ENCODE assay signal across 8 cellular contexts in genomic region chr10:68560201-68560915, GRCh38. TPM values are rescaled to one million over a fixed set of nuclear protein-coding genes. Genes with fewer than 3 reads are reported as not detected.
DNase-seq lines count a peak whose midpoint lies in the region; ATAC-seq and TF ChIP-seq lines count a peak whose summit lies in the region.

Gene TET1 (plus strand): TSS chr10:68560337. CDS start chr10:68572339, 12,002 bp downstream.

- intact Hi-C loops in CD8-positive, alpha-beta T cell (cut with DNase I, micrococcal nuclease): loop anchor here in 1 of 2 experiments (5.0 kb wide), 1 partner anchor 42 kb away; no protein-coding TSS in a partner anchor
- intact Hi-C loops in PC-9 (cut with micrococcal nuclease; ENCODE audit: unreplicated experiment) (loop anchor here (1.0 to 5.0 kb wide), 2 partner anchors 33 to 40 kb away; partner anchors contain the start of gene SLC25A16), mammary epithelial cell (cut with micrococcal nuclease) (loop anchor here (1.0 kb wide), 1 partner anchor 40 kb away; no protein-coding TSS in a partner anchor), spleen (cut with DNase I; ENCODE audit: low total_unique reads) (no loop called here)

- H3K9me3 ChIP-seq in CD8-positive, alpha-beta T cell (ENCODE audit: low read length): no peaks in the 10 kb centered on the region
- H3K9me3 ChIP-seq in PC-9 (ENCODE audit: insufficient read depth, low read depth): no peaks in the 10 kb centered on the region
- no peaks in the 10 kb centered on the region for H3K9me3 ChIP-seq in mammary epithelial cell (replicated peaks; ENCODE audit: insufficient read depth, low read length)
- no peaks in the 10 kb centered on the region for H3K9me3 ChIP-seq in spleen

- H3K27me3 ChIP-seq in CD8-positive, alpha-beta T cell (ENCODE audit: insufficient read depth, low read length): peaks cover 21% of the 10 kb centered on the region
- H3K27me3 ChIP-seq in PC-9 (ENCODE audit: insufficient read depth, low read depth) (peaks cover 15% of the 10 kb centered on the region; the same call in 1 of the 2 replicates), mammary epithelial cell (ENCODE audit: insufficient read depth, low read length) (no peaks in the 10 kb centered on the region), spleen (replicated peaks in 1 of 7) (peaks cover 4 to 79% (median 26%) of the 10 kb centered on the region in 7 donors)

- no peak within 1 kb of the TSS for H3K9ac ChIP-seq in mammary epithelial cell (ENCODE audit: insufficient read depth, low read length)

- peak within 1 kb of the TSS; percentile 45 for H3K4me3 ChIP-seq in CD8-positive, alpha-beta T cell (ENCODE audit: low read depth, low read length)
- H3K4me3 ChIP-seq in PC-9 (peak within 1 kb of the TSS; percentile 68), mammary epithelial cell (replicated peaks in 1 of 3; ENCODE audit: insufficient read depth in 1 of 3, low read depth in 2 of 3, low read length in 3 of 3) (peak within 1 kb of the TSS; percentile 50 to 59 (median 59)), spleen (peak within 1 kb of the TSS; percentile 40 to 76 (median 55))

- DNase-seq in CD8-positive, alpha-beta T cell: peak in 3 of 7 experiments; percentile 5 to 48 (median 11)
- DNase-seq in HEK293T (ENCODE audit: extremely low spot score): peak; percentile 74
- peak in 1 of 2 experiments; percentile 41 for DNase-seq in PC-9
- DNase-seq in mammary epithelial cell: peak; percentile 35
- peak; percentile 27 for DNase-seq in inferior parietal cortex (ENCODE audit: extremely low spot score)
- no peak for DNase-seq in spleen

- no peaks in the 10 kb centered on the region for H4K20me1 ChIP-seq in PC-9 (ENCODE audit: insufficient read depth)
- H4K20me1 ChIP-seq in mammary epithelial cell (ENCODE audit: insufficient read depth, low read length): no peaks in the 10 kb centered on the region

- H3K79me2 ChIP-seq in PC-9 (ENCODE audit: low read depth) (no peaks in the 10 kb centered on the region), mammary epithelial cell (ENCODE audit: insufficient read depth, low read length) (no peaks in the 10 kb centered on the region)

- H3K36me3 Mint-ChIP-seq in CD8-positive, alpha-beta T cell: no peaks in the 10 kb centered on the region

- no peak for TF ChIP-seq CTCF in CD8-positive, alpha-beta T cell (IDR thresholded peaks at IDR 0.05)
- no peak for TF ChIP-seq CTCF in PC-9 (conservative IDR thresholded peaks at IDR 0.05)
- no peak for TF ChIP-seq CTCF in mammary epithelial cell (conservative IDR thresholded peaks at IDR 0.05 in 1 of 2, IDR thresholded peaks at IDR 0.05 in 1 of 2; ENCODE audit: extremely low read depth in 1 of 2, insufficient read depth in 1 of 2, low read depth in 1 of 2, low read length in 2 of 2)
- TF ChIP-seq CTCF in spleen (IDR thresholded peaks at IDR 0.05 in 8 of 11, conservative IDR thresholded peaks at IDR 0.05 in 3 of 11): no peak

- H3K36me3 ChIP-seq in CD8-positive, alpha-beta T cell (ENCODE audit: insufficient read depth, low read length): no peaks in the 10 kb centered on the region
- H3K36me3 ChIP-seq in PC-9 (ENCODE audit: low read depth) (no peaks in the 10 kb centered on the region), mammary epithelial cell (ENCODE audit: insufficient read depth, low read length) (no peaks in the 10 kb centered on the region), spleen (no peaks in the 10 kb centered on the region)

- 13% methylated on average over 3 of the region's 62 CpGs for WGBS in mammary epithelial cell (ENCODE audit: low coverage, missing lambda C conversion rate)
- 0 to 3% (median 1%) methylated on average over 7 to 62 of the region's 62 CpGs for WGBS in spleen, 5 donors

- POLR2A ChIA-PET in CD8-positive, alpha-beta T cell (lab: Charles Lee): no interaction called here
- POLR2A ChIA-PET in HEK293T (lab: Yijun Ruan, JAX): interaction anchor here (0.6 to 1.9 kb wide), 12 partner anchors 8 to 267 kb away, joined by 3 to 26 read pairs (median 5); partner anchors contain the start of genes CCAR1, DNA2 and STOX1
- POLR2A ChIA-PET in PC-9 (lab: Charles Lee; ENCODE audit: unreplicated experiment): interaction anchor here (0.6 kb wide), 1 partner anchor 40 kb away, joined by 5 read pairs; no protein-coding TSS in a partner anchor

- no peak for TF ChIP-seq POLR2A in spleen (IDR thresholded peaks at IDR 0.05)

- H3K27me3 Mint-ChIP-seq in CD8-positive, alpha-beta T cell (ENCODE audit: low read depth): peaks cover 55% of the 10 kb centered on the region

- H3K9me2 ChIP-seq in PC-9 (ENCODE audit: insufficient read depth): no peaks in the 10 kb centered on the region

- CTCF ChIA-PET in CD8-positive, alpha-beta T cell (lab: Charles Lee): interaction anchor here (2.3 kb wide), 1 partner anchor 9 kb away, joined by 9 read pairs; no protein-coding TSS in a partner anchor
- CTCF ChIA-PET in HEK293T (lab: Yijun Ruan, JAX): interaction anchor here (0.5 to 2.7 kb wide), 4 partner anchors 9 to 315 kb away, joined by 3 to 7 read pairs (median 4); no protein-coding TSS in a partner anchor
- CTCF ChIA-PET in PC-9 (lab: Charles Lee): interaction anchor here (0.6 kb wide), 1 partner anchor 180 kb away, joined by 9 read pairs; no protein-coding TSS in a partner anchor
- CTCF ChIA-PET in mammary epithelial cell (lab: Charles Lee; ENCODE audit: low non-redundant PET): no interaction called here

- H3K27ac Mint-ChIP-seq in CD8-positive, alpha-beta T cell: no peak within 1 kb of the TSS

- H3K4me3 Mint-ChIP-seq in CD8-positive, alpha-beta T cell: peak within 1 kb of the TSS; percentile 83

- dilution Hi-C loops in mammary epithelial cell (cut with HindIII; ENCODE audit: low sequenced_read_pairs): loop anchor here (5.0 kb wide), 1 partner anchor 88 kb away; the partner anchor contains the start of gene DNA2

- H3K4me2 ChIP-seq in PC-9 (peak within 1 kb of the TSS; percentile 85), mammary epithelial cell (ENCODE audit: insufficient read depth, low read depth, low read length) (peak within 1 kb of the TSS; percentile 78)

- H3K9me3 Mint-ChIP-seq in CD8-positive, alpha-beta T cell: no peaks in the 10 kb centered on the region

- peak within 1 kb of the TSS; percentile 78 for H2AFZ ChIP-seq in PC-9
- peak within 1 kb of the TSS; percentile 86 for H2AFZ ChIP-seq in mammary epithelial cell (ENCODE audit: low read depth, low read length)

- peaks cover 28% of the 10 kb centered on the region for H3K4me1 ChIP-seq in CD8-positive, alpha-beta T cell (ENCODE audit: insufficient read depth, low read length)
- H3K4me1 ChIP-seq in PC-9 (replicated peaks; ENCODE audit: insufficient read depth) (no peaks in the 10 kb centered on the region), mammary epithelial cell (ENCODE audit: insufficient read depth, low read length) (peaks cover 6% of the 10 kb centered on the region), spleen (peaks cover 4 to 43% (median 29%) of the 10 kb centered on the region in 6 donors)

- no peak within 1 kb of the TSS for H3K27ac ChIP-seq in CD8-positive, alpha-beta T cell (ENCODE audit: low read depth, low read length)
- H3K27ac ChIP-seq in PC-9 (no peak within 1 kb of the TSS), mammary epithelial cell (ENCODE audit: insufficient read depth, low read depth, low read length) (no peak within 1 kb of the TSS), spleen (peak within 1 kb of the TSS in 1 of 8 donors; percentile 4)

- peaks cover 25% of the 10 kb centered on the region for H3K4me1 Mint-ChIP-seq in CD8-positive, alpha-beta T cell (ENCODE audit: low read depth)

- 0 out of 2 replicates have a peak, but pooled peaks cover 3% of the 10 kb centered on the region for H3F3A ChIP-seq in PC-9 (ENCODE audit: insufficient read depth, low read depth)

- peak; percentile 40 for ATAC-seq in CD8-positive, alpha-beta T cell
- ATAC-seq in GM21529 (IDR thresholded peaks at IDR 0.05; ENCODE audit: unreplicated experiment): no peak
- no peak for ATAC-seq in HG03432 (IDR thresholded peaks at IDR 0.05; ENCODE audit: unreplicated experiment)

- in situ Hi-C loops in mammary epithelial cell (cut with MboI; ENCODE audit: low sequenced_read_pairs in 2 of 2): no loop called here

- no TSS peak for BruUV-seq in PC-9 (replicated peaks; lab: Mats Ljungman, UMichigan)
- BruUV-seq in mammary epithelial cell (replicated peaks; lab: Mats Ljungman, UMichigan): no TSS peak

TF ChIP-seq in HEK293T, 16 proteins besides CTCF, POLR2A, EP300 and RAD21:
- TF ChIP-seq TARDBP (IDR thresholded peaks at IDR 0.05): no peak
- no peak for TF ChIP-seq SP1 (IDR thresholded peaks at IDR 0.05)
- no peak for TF ChIP-seq ELF4 (IDR thresholded peaks at IDR 0.05)
- TF ChIP-seq NFRKB (IDR thresholded peaks at IDR 0.05): no peak
- 0 out of 2 replicates have a peak, but pooled peaks have one; percentile 40 for TF ChIP-seq L3MBTL2 (conservative IDR thresholded peaks at IDR 0.05)

RNA-seq across cellular contexts. Expression of gene TET1, which starts in this region (rescaled TPM):
- total RNA-seq in CD8-positive, alpha-beta T cell: 1 to 10 TPM; 1.2 to 1.4 TPM
- total RNA-seq in PC-9 (2021) (1.9 and 2.4 TPM in 2 replicates), mammary epithelial cell (1 to 10 TPM in 1 of 2 donors, under 1 TPM in 1; 0.75 to 1.8 TPM), spleen (1 to 10 TPM; 1.6 to 3.1 (median 2.5) TPM)
- polyA plus RNA-seq in mammary epithelial cell (0.37 TPM), spleen (under 1 TPM; 0.04 to 0.16 (median 0.15) TPM)
- 2.2 TPM for polyA minus RNA-seq in mammary epithelial cell
